16 cellular contexts compared by ENCODE assay signal in the genomic region with DNA sequence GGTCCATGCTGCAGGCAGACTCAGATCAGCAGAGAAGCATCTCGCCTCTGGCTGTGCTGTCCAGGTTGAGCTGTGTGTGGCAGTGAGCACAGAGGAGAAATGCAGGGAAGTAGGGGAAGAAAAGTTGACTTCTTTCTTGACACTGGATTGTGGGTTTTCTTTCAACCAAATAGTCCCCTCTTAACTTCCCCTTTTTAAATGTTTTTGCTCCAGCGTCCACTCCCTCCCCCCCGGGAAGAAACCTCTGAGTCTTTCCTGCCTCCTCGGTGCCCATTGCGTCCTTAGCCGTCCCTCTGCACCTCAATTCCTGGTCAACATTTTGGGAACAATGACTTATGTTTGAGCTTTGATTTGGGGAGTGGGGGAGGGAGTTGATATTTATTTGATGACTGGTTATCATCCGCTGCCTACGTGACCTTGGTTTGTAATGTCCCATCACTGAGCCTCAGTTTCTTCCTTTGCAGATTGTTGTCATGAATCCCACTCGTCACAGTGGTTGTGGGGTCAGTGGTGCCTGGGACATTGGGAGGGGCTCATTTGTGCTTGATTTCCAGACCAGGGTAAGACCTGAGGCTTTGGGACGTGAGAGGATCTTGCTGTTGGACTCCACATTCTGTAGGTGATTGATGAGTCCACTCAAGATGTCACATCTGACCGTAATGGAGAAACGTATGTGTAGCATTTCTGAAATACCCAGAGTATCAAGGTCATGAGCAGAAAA. TPM values are rescaled to one million over a fixed set of nuclear protein-coding genes. Genes with fewer than 3 reads are reported as not detected.
A peak's percentile ranks its signal among the peaks of the same experiment; 100 is the strongest.
DNase-seq lines count a peak whose midpoint lies in the region; ATAC-seq and TF ChIP-seq lines count a peak whose summit lies in the region.
"Had no signal": no experiment of that assay in that cellular context is flagged by ENCODE, and none has a peak within 500 bp of the region (broad histone marks: within the 10 kb centered on the region; RNA-seq: fewer than 3 reads in every experiment).

A gene (minus strand): TSS at position 103 of the 721 bp plus-strand sequence. CDS start 614 bp downstream, outside the sequence.

- H3K27ac Mint-ChIP-seq in osteocyte (ENCODE audit: unreplicated experiment), result no peak within 1 kb of the TSS

- intact Hi-C loops in Right ventricle myocardium superior (cut with DNase I), result no loop called here
- intact Hi-C loops in uterus (cut with DNase I; ENCODE audit: low total_unique reads), result loop anchor here (2.0 kb wide), 1 partner anchor 306 kb away; no protein-coding TSS in a partner anchor

- CTCF ChIA-PET in HEK293T (lab: Yijun Ruan, JAX), result no interaction called here

- H3K4me3 ChIP-seq in BLaER1 (peak within 1 kb of the TSS; percentile 62), uterus (no peak within 1 kb of the TSS)

- no peaks in the 10 kb centered on the region for H3K9me3 ChIP-seq in BLaER1
- H3K9me3 ChIP-seq in uterus, result no peaks in the 10 kb centered on the region

- TF ChIP-seq CTCF in osteocyte (IDR thresholded peaks at IDR 0.05) (no peak), uterus (IDR thresholded peaks at IDR 0.05) (no peak)

- no peaks in the 10 kb centered on the region for H4K20me1 ChIP-seq in BLaER1

- no peaks in the 10 kb centered on the region for H3K36me3 Mint-ChIP-seq in osteocyte (ENCODE audit: unreplicated experiment)
- no peaks in the 10 kb centered on the region for H3K36me3 Mint-ChIP-seq in activated T-cell treated with anti-CD3 and anti-CD28 coated beads, Interleukin-2, amount 50 U/mL, for 4 hours (ENCODE audit: insufficient read depth)

- H3K4me1 Mint-ChIP-seq in osteocyte (ENCODE audit: unreplicated experiment), result no peaks in the 10 kb centered on the region
- H3K4me1 Mint-ChIP-seq in activated T-cell treated with anti-CD3 and anti-CD28 coated beads, Interleukin-2, amount 50 U/mL, for 4 hours (ENCODE audit: low read depth), result peaks cover 7% of the 10 kb centered on the region

- POLR2A ChIA-PET in HEK293T (lab: Yijun Ruan, JAX), result no interaction called here

- peak; percentile 89 for DNase-seq in MV-4-11 (lab: John Stamatoyannopoulos, UW)
- DNase-seq in Right ventricle myocardium superior, result no peak
- peak; percentile 56 for DNase-seq in osteocyte (ENCODE audit: extremely low spot score, unreplicated experiment)
- DNase-seq in HEK293T (ENCODE audit: extremely low spot score), result no peak
- no peak for DNase-seq in uterus
- DNase-seq in activated T-cell treated with anti-CD3 and anti-CD28 coated beads, Interleukin-2, amount 50 U/mL, for 4 hours, result no peak
- DNase-seq: activated CD4-positive, alpha-beta T cell treated with anti-CD3 and anti-CD28 coated beads for 48 hours; activated T-cell treated with anti-CD3 and anti-CD28 coated beads, Interleukin-2, amount 50 U/mL, for 1 hour; cerebellar nuclear complex; SW 1271 had no signal

- H3K27ac ChIP-seq in BLaER1, result peak within 1 kb of the TSS; percentile 99
- no peak within 1 kb of the TSS for H3K27ac ChIP-seq in uterus

- no peaks in the 10 kb centered on the region for H3K27me3 Mint-ChIP-seq in osteocyte (ENCODE audit: unreplicated experiment)
- H3K27me3 Mint-ChIP-seq in activated T-cell treated with anti-CD3 and anti-CD28 coated beads, Interleukin-2, amount 50 U/mL, for 4 hours (ENCODE audit: low read depth), result peaks cover 42% of the 10 kb centered on the region

- ATAC-seq in Right ventricle myocardium superior (ENCODE audit: poor library complexity) (peak; percentile 55), HG03460 (IDR thresholded peaks at IDR 0.05; ENCODE audit: unreplicated experiment) (no peak)
- ATAC-seq in activated T-cell treated with anti-CD3 and anti-CD28 coated beads, Interleukin-2, amount 50 U/mL, for 4 hours, result no peak
- ATAC-seq: HCT116 had no signal

- H3K4me1 ChIP-seq in BLaER1 (peaks cover 88% of the 10 kb centered on the region), uterus (no peaks in the 10 kb centered on the region)

- TF ChIP-seq POLR2A in uterus (IDR thresholded peaks at IDR 0.05), result no peak

- H3K36me3 ChIP-seq in BLaER1 (no peaks in the 10 kb centered on the region), uterus (no peaks in the 10 kb centered on the region)

- no peaks in the 10 kb centered on the region for H3K9me3 Mint-ChIP-seq in osteocyte (ENCODE audit: unreplicated experiment)
- H3K9me3 Mint-ChIP-seq in activated T-cell treated with anti-CD3 and anti-CD28 coated beads, Interleukin-2, amount 50 U/mL, for 4 hours, result no peaks in the 10 kb centered on the region

- peak within 1 kb of the TSS; percentile 80 for H3K4me2 ChIP-seq in BLaER1

- no peak within 1 kb of the TSS for H3K4me3 Mint-ChIP-seq in osteocyte (ENCODE audit: unreplicated experiment)
- H3K4me3 Mint-ChIP-seq in activated T-cell treated with anti-CD3 and anti-CD28 coated beads, Interleukin-2, amount 50 U/mL, for 4 hours, result no peak within 1 kb of the TSS

- no peaks in the 10 kb centered on the region for H3K27me3 ChIP-seq in BLaER1
- H3K27me3 ChIP-seq in uterus, result no peaks in the 10 kb centered on the region

- peak within 1 kb of the TSS; percentile 86 for H3K9ac ChIP-seq in BLaER1

TF ChIP-seq in HEK293T, 16 proteins besides CTCF, POLR2A, EP300 and RAD21:
- TF ChIP-seq BHLHE40 (IDR thresholded peaks at IDR 0.05; ENCODE audit: borderline replicate concordance) (no peak), NFRKB (IDR thresholded peaks at IDR 0.05) (no peak), TARDBP (IDR thresholded peaks at IDR 0.05) (no peak), FOXK2 (IDR thresholded peaks at IDR 0.05) (no peak), SP1 (IDR thresholded peaks at IDR 0.05) (no peak), FOXM1 (IDR thresholded peaks at IDR 0.05; ENCODE audit: borderline replicate concordance) (no peak), HDGF (IDR thresholded peaks at IDR 0.05; ENCODE audit: borderline replicate concordance) (no peak), ELF4 (IDR thresholded peaks at IDR 0.05) (no peak), CTBP1 (IDR thresholded peaks at IDR 0.05; ENCODE audit: borderline replicate concordance) (no peak), SUZ12 (IDR thresholded peaks at IDR 0.05) (no peak), L3MBTL2 (conservative IDR thresholded peaks at IDR 0.05) (no peak), FOXA1 (IDR thresholded peaks at IDR 0.05) (no peak), ARNT (IDR thresholded peaks at IDR 0.05) (no peak)
- TF ChIP-seq, protein P1, sequence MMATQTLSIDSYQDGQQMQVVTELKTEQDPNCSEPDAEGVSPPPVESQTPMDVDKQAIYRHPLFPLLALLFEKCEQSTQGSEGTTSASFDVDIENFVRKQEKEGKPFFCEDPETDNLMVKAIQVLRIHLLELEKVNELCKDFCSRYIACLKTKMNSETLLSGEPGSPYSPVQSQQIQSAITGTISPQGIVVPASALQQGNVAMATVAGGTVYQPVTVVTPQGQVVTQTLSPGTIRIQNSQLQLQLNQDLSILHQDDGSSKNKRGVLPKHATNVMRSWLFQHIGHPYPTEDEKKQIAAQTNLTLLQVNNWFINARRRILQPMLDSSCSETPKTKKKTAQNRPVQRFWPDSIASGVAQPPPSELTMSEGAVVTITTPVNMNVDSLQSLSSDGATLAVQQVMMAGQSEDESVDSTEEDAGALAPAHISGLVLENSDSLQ (IDR thresholded peaks at IDR 0.05), result no peak

RNA-seq across cellular contexts. Expression of the gene that starts here (rescaled TPM):
- 1.8 TPM for total RNA-seq in Right ventricle myocardium superior
- not detected in 2 replicates for total RNA-seq in osteocyte
- total RNA-seq in uterus, result 1 to 10 TPM in 3 of 4 donors, under 1 TPM in 1; 0.41 to 4.2 (median 1.7) TPM
- total RNA-seq in activated T-cell treated with anti-CD3 and anti-CD28 coated beads, Interleukin-2, amount 50 U/mL, for 4 hours, result not detected
- total RNA-seq: glomerular endothelial cell, MCF 10A, OCI-LY7 had no signal

Comparison
In these comparisons a context has a peak if more than half of its experiments do, and no peak if none do; other contexts are left out.
1. Peak in DNase-seq in osteocyte; RNA of the gene not detected or under 1 TPM.